ENCODE assay signal across 8 cellular contexts in the genomic region with DNA sequence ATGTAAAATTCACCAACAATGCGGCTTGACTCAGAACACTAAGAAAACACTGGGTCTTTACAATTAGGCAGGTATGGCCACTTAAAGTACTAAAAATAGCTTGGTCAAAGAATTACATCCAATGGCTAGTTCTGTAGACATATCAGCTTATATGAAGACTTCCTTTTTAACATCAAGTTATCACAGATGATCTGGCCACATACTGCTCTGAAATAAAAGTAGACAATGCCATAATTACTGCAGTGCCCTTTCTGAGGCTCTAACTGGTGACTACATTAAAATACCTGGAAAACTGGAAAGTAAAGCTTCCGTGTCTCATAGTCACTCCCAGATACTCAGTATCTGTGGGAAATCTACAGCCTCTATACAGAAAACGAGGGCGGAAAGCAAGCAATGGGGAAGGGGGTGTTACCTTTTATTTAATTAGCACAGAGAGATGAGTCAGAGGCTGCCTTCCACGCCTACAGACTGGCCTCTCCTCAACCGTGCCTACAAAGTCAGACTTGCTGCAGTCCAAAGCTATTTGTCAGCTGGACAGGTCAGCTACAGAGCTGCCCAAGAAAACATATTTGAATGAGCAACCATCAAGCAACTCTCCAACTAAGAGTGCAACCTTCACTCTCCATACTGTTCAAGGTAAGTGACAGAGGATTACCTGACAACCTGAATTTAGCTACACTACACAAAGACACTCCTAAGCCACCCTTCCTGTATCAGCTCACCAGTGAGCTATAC. TPM values are rescaled to one million over a fixed set of nuclear protein-coding genes. Genes with fewer than 3 reads are reported as not detected.
DNase-seq lines count a peak whose midpoint lies in the region; ATAC-seq and TF ChIP-seq lines count a peak whose summit lies in the region.

No MANE protein-coding gene starts in this region.

- H3K4me3 ChIP-seq in HCT116 (replicated peaks in 1 of 2; ENCODE audit: low read depth in 1 of 2, low read length in 2 of 2) (peak overlapping the region; percentile 0 to 46; a peak in 3 of 4 replicates), ectodermal cell (ENCODE audit: insufficient read depth, low read depth, low read length) (peak overlapping the region; percentile 24), mucosa of descending colon (no peak overlapping the region), uterus (no peak overlapping the region)

- H3K36me3 ChIP-seq in HCT116 (ENCODE audit: control insufficient read depth in 1 of 2, insufficient read depth in 2 of 2, low read length in 2 of 2) (no peaks in the 10 kb centered on the region), ectodermal cell (ENCODE audit: control insufficient read depth, insufficient read depth, low read length) (peaks cover 7% of the 10 kb centered on the region), mucosa of descending colon (ENCODE audit: low read depth) (no peaks in the 10 kb centered on the region), uterus (no peaks in the 10 kb centered on the region)

- H3K4me3 Mint-ChIP-seq in WTC11, result peak overlapping the region; percentile 43

- no peaks in the 10 kb centered on the region for H4K20me1 ChIP-seq in HCT116 (ENCODE audit: insufficient read depth)

- H3K4me1 ChIP-seq in HCT116 (ENCODE audit: control insufficient read depth in 1 of 2, insufficient read depth in 2 of 2, low read length in 2 of 2) (peaks cover 33 to 34% of the 10 kb centered on the region in 2 experiments), ectodermal cell (ENCODE audit: control insufficient read depth, insufficient read depth, low read length) (peaks cover 40% of the 10 kb centered on the region), mucosa of descending colon (ENCODE audit: low read depth) (peaks cover 53% of the 10 kb centered on the region), uterus (peaks cover 0 to 6% of the 10 kb centered on the region in 2 donors)

- 16 to 23% methylated on average over 5 to 6 of the region's 6 CpGs for WGBS in ectodermal cell, 2 experiments

- CTCF ChIA-PET in HCT116 (lab: Charles Lee) (interaction anchor here (0.6 to 1.0 kb wide), 2 partner anchors 9 to 10 kb away, joined by 3 to 4 read pairs; no protein-coding TSS in a partner anchor), WTC11 (lab: Charles Lee) (interaction anchor here (0.8 to 1.9 kb wide), 5 partner anchors 8 to 163 kb away, joined by 3 to 6 read pairs (median 4); a partner anchor contains a TSS)

- H3K9ac ChIP-seq in HCT116 (ENCODE audit: low read length), result peak overlapping the region; percentile 49

- no peak overlapping the region for H2AFZ ChIP-seq in HCT116 (ENCODE audit: low read depth, low read length, poor library complexity, severe bottlenecking)

- H3K27ac ChIP-seq in HCT116 (ENCODE audit: low read depth, low read length), result peak overlapping the region; percentile 34
- peak overlapping the region; percentile 93 for H3K27ac ChIP-seq in ectodermal cell (ENCODE audit: insufficient read depth, low read depth, low read length, poor library complexity, severe bottlenecking)
- H3K27ac ChIP-seq in uterus, result peak overlapping the region; percentile 54 to 81

- TF ChIP-seq CTCF in HCT116 (IDR thresholded peaks at IDR 0.05 in 2 of 3, conservative IDR thresholded peaks at IDR 0.05 in 1 of 3; ENCODE audit: borderline replicate concordance in 1 of 3, insufficient read depth in 1 of 3, low read depth in 2 of 3, low read length in 2 of 3) (no peak), WTC11 (IDR thresholded peaks at IDR 0.05) (no peak), mucosa of descending colon (IDR thresholded peaks at IDR 0.05) (no peak), uterus (IDR thresholded peaks at IDR 0.05) (no peak)

- intact Hi-C loops in HCT116 (cut with micrococcal nuclease) (no loop called here), mucosa of descending colon (cut with DNase I, micrococcal nuclease) (no loop called here), uterus (cut with DNase I; ENCODE audit: low total_unique reads) (no loop called here)

- RAD21 ChIA-PET in HCT116 (lab: Charles Lee; ENCODE audit: low non-redundant PET in 1 of 2, low total read pairs in 2 of 2, uncharacterized antibody in 2 of 2, unreplicated experiment in 2 of 2), result interaction anchor here (1.0 to 1.4 kb wide), 3 partner anchors 8 to 65 kb away, joined by 3 to 5 read pairs (median 4); a partner anchor contains a TSS

- peaks cover 33% of the 10 kb centered on the region for H3K36me3 Mint-ChIP-seq in WTC11

- peak overlapping the region; percentile 97 for H3K27ac Mint-ChIP-seq in WTC11

- POLR2A ChIA-PET in HCT116 (lab: Charles Lee) (interaction anchor here (1.0 to 3.4 kb wide), 4 partner anchors 8 to 22 kb away, joined by 3 to 45 read pairs (median 6); a partner anchor contains a TSS), WTC11 (lab: Charles Lee) (interaction anchor here (0.8 to 2.1 kb wide), 5 partner anchors 8 to 111 kb away, joined by 3 to 16 read pairs (median 6); a partner anchor contains a TSS)

- H3K9me2 ChIP-seq in HCT116 (ENCODE audit: insufficient read depth), result no peaks in the 10 kb centered on the region

- H3K4me1 Mint-ChIP-seq in WTC11, result peaks cover 68% of the 10 kb centered on the region

- no TSS peak for BruUV-seq in HCT116 (replicated peaks; lab: Mats Ljungman, UMichigan)

- no peaks in the 10 kb centered on the region; the same call in 1 of the 2 replicates for H3K27me3 Mint-ChIP-seq in WTC11 (ENCODE audit: low read depth)

- no peaks in the 10 kb centered on the region for H3K27me3 ChIP-seq in HCT116 (ENCODE audit: insufficient read depth, low read length)
- no peaks in the 10 kb centered on the region for H3K27me3 ChIP-seq in ectodermal cell (ENCODE audit: control insufficient read depth, insufficient read depth, low read length, poor library complexity, severe bottlenecking)
- no peaks in the 10 kb centered on the region for H3K27me3 ChIP-seq in uterus

- peaks cover 31% of the 10 kb centered on the region for H3K79me2 ChIP-seq in HCT116 (ENCODE audit: insufficient read depth, low read length)

- ATAC-seq in HCT116 (peak; percentile 96), WTC11 (peak; percentile 88), mucosa of descending colon (peak; percentile 95)

- peak overlapping the region; percentile 74 for H3K4me2 ChIP-seq in HCT116 (ENCODE audit: low read length)

- peaks cover 8% of the 10 kb centered on the region in 2 experiments; a peak in 2 of 4 replicates for H3K9me3 ChIP-seq in HCT116 (ENCODE audit: control insufficient read depth in 1 of 2, insufficient read depth in 1 of 2, low read depth in 1 of 2, low read length in 2 of 2)
- peaks cover 6% of the 10 kb centered on the region for H3K9me3 ChIP-seq in ectodermal cell (ENCODE audit: control insufficient read depth, low read length)
- H3K9me3 ChIP-seq in mucosa of descending colon, result peaks cover 11% of the 10 kb centered on the region
- no peaks in the 10 kb centered on the region for H3K9me3 ChIP-seq in uterus

- DNase-seq in GM03348 (ENCODE audit: low spot score) (peak; percentile 85), HCT116 (ENCODE audit: low read depth, low spot score) (peak; percentile 83), M059J (ENCODE audit: low read depth) (peak; percentile 96), WTC11 (ENCODE audit: low spot score) (no peak), mucosa of descending colon (peak in 2 of 3 donors; percentile 58 to 76), uterus (peak; percentile 55 to 74), NK-92 (lab: John Stamatoyannopoulos, UW; ENCODE audit: unreplicated experiment) (no peak)

- TF ChIP-seq RAD21 in HCT116 (IDR thresholded peaks at IDR 0.05; ENCODE audit: low read depth), result peak; percentile 22; the same call in 1 of the 2 replicates

- peaks cover 12% of the 10 kb centered on the region for H3K9me3 Mint-ChIP-seq in WTC11

- TF ChIP-seq POLR2A in HCT116 (IDR thresholded peaks at IDR 0.05; ENCODE audit: borderline replicate concordance, extremely low read depth, insufficient read depth, insufficient read length), result no peak
- TF ChIP-seq POLR2A in uterus (IDR thresholded peaks at IDR 0.05), result no peak

TF ChIP-seq in HCT116, 20 proteins besides CTCF, POLR2A, EP300 and RAD21 (continues in another document):
- TF ChIP-seq TCF7L2 (IDR thresholded peaks at IDR 0.05; ENCODE audit: borderline replicate concordance, extremely low read depth, insufficient read depth, insufficient read length) (no peak), EGR1 (IDR thresholded peaks at IDR 0.05; ENCODE audit: low read depth) (peak; percentile 73), SRF (IDR thresholded peaks at IDR 0.05; ENCODE audit: low read depth) (no peak)

TF ChIP-seq in WTC11, 78 proteins besides CTCF, POLR2A, EP300 and RAD21:
- TF ChIP-seq, protein P1, sequence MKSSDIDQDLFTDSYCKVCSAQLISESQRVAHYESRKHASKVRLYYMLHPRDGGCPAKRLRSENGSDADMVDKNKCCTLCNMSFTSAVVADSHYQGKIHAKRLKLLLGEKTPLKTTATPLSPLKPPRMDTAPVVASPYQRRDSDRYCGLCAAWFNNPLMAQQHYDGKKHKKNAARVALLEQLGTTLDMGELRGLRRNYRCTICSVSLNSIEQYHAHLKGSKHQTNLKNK (CRISPR knock-in tag; IDR thresholded peaks at IDR 0.05), result no peak
- 0 out of 2 replicates have a peak, but pooled peaks have one; percentile 55 for TF ChIP-seq ZNF317 (CRISPR knock-in tag; IDR thresholded peaks at IDR 0.05; ENCODE audit: borderline replicate concordance, low read depth)

RNA-seq across cellular contexts. Expression of a gene that starts 8.7 kb away (rescaled TPM):
- 39.3 TPM for total RNA-seq in HCT116 (2021; ENCODE audit: unreplicated experiment)
- polyA plus RNA-seq in HCT116 (2012), result 13.5 and 15.3 TPM in 2 replicates
- 8.9 and 13.5 TPM in 2 replicates for total RNA-seq in M059J (2014; rRNA removed; shearing (Covaris generic))
- total RNA-seq in WTC11 (2021), result 128 to 139 TPM (median 139 TPM) in 3 replicates
- polyA plus RNA-seq in ectodermal cell (2013, experiment 1 of 4), result 67.1 TPM
- polyA plus RNA-seq in ectodermal cell (2013, experiment 2 of 4), result 96.2 TPM
- polyA plus RNA-seq in ectodermal cell (2013, experiment 3 of 4), result 53.1 TPM
- polyA plus RNA-seq in ectodermal cell (2013, experiment 4 of 4), result 70.1 TPM
- total RNA-seq in mucosa of descending colon, result 100 to 1,000 TPM in 2 of 3 donors, 10 to 100 TPM in 1; 66.6 to 153 (median 126) TPM
- total RNA-seq in uterus, result 10 to 100 TPM in 3 of 4 donors, 1 to 10 TPM in 1; 9.5 to 54.5 (median 22.4) TPM

Comparison
In these comparisons a context has a peak if more than half of its experiments do, and no peak if none do; other contexts are left out.
1. DNase-seq: peak in GM03348 (single experiment), HCT116 (single experiment), M059J (single experiment), mucosa of descending colon (2 of 3) and uterus (2 of 2); none in WTC11 (single experiment) and NK-92 (single experiment).
2. H3K27ac ChIP-seq: peak in every context shown above with its lines; median percentile 93 in ectodermal cell; 68 in uterus; 34 in HCT116.
3. H3K4me3 ChIP-seq: peak in HCT116 (2 of 2) and ectodermal cell (single experiment); none in mucosa of descending colon (single experiment) and uterus (0 of 2).
4. Peak in every context shown above with its lines, with median percentiles within 50 percentile points of each other: ATAC-seq.